1 cellular context compared by ENCODE assay signal in genomic region chr19:51407631-51408131, GRCh38.
TF ChIP-seq lines count a peak whose summit lies in the region.

No MANE protein-coding gene starts in this region.

TF ChIP-seq in K562, 482 proteins besides CTCF, POLR2A, EP300 and RAD21 (continued from another document and continues in another):
- TF ChIP-seq REST (CRISPR knock-in tag; IDR thresholded peaks at IDR 0.05; ENCODE audit: low read depth) (no peak), RBM14 (IDR thresholded peaks at IDR 0.05; ENCODE audit: borderline replicate concordance, insufficient read depth, low read depth, low read length) (no peak), ZNF449 (CRISPR knock-in tag; IDR thresholded peaks at IDR 0.05) (no peak), MEF2D (tag; conservative IDR thresholded peaks at IDR 0.05; ENCODE audit: low read depth) (no peak), JUNB (CRISPR knock-in tag; conservative IDR thresholded peaks at IDR 0.05) (no peak), E2F5 (CRISPR knock-in tag; IDR thresholded peaks at IDR 0.05) (no peak), ZFP1 (CRISPR knock-in tag; IDR thresholded peaks at IDR 0.05) (no peak), ZNF384 (IDR thresholded peaks at IDR 0.05; ENCODE audit: low read depth, low read length) (peak; percentile 43; the same call in 1 of the 2 replicates), ZNF785 (CRISPR knock-in tag; IDR thresholded peaks at IDR 0.05) (no peak), ILK (tag; IDR thresholded peaks at IDR 0.05; ENCODE audit: borderline replicate concordance, low read depth) (no peak), SMC3 (conservative IDR thresholded peaks at IDR 0.05; ENCODE audit: insufficient read depth, low read depth, low read length) (peak; percentile 89), MCM7 (IDR thresholded peaks at IDR 0.05) (no peak), HINFP (tag; conservative IDR thresholded peaks at IDR 0.05; ENCODE audit: low read depth) (no peak), ZFP91 (CRISPR knock-in tag; IDR thresholded peaks at IDR 0.05) (no peak), GABPA (tag; conservative IDR thresholded peaks at IDR 0.05; ENCODE audit: low read depth) (no peak), TFAM (CRISPR knock-in tag; conservative IDR thresholded peaks at IDR 0.05) (no peak), CC2D1A (IDR thresholded peaks at IDR 0.05) (peak; percentile 39; the same call in 1 of the 2 replicates), CEBPG (CRISPR knock-in tag; IDR thresholded peaks at IDR 0.05) (no peak), CEBPG (tag; conservative IDR thresholded peaks at IDR 0.05 in 1 of 2, IDR thresholded peaks at IDR 0.05 in 1 of 2) (no peak), NEUROD1 (IDR thresholded peaks at IDR 0.05; ENCODE audit: borderline replicate concordance, low read depth, low read length, partially characterized antibody) (peak; percentile 12), BCOR (IDR thresholded peaks at IDR 0.05) (no peak), TCF15 (CRISPR knock-in tag; IDR thresholded peaks at IDR 0.05) (no peak), GTF2A2 (tag; IDR thresholded peaks at IDR 0.05) (no peak), SNRNP70 (optimal IDR thresholded peaks at IDR 0.05; ENCODE audit: low read depth, low read length) (no peak), THRA (IDR thresholded peaks at IDR 0.05) (no peak), ZNF174 (CRISPR knock-in tag; IDR thresholded peaks at IDR 0.05) (no peak), LEF1 (IDR thresholded peaks at IDR 0.05) (no peak), ZNF668 (CRISPR knock-in tag; IDR thresholded peaks at IDR 0.05) (no peak), ZNF24 (IDR thresholded peaks at IDR 0.05) (peak; percentile 28; the same call in 1 of the 2 replicates), ZNF143 (CRISPR knock-in tag; IDR thresholded peaks at IDR 0.05) (no peak), SMARCA4 (IDR thresholded peaks at IDR 0.05) (no peak), ZNF444 (CRISPR knock-in tag; IDR thresholded peaks at IDR 0.05) (no peak), ZBTB11 (CRISPR knock-in tag; IDR thresholded peaks at IDR 0.05) (no peak), RBM25 (IDR thresholded peaks at IDR 0.05; ENCODE audit: low read depth, low read length, severe bottlenecking) (peak; percentile 28), MED1 (CRISPR knock-in tag; IDR thresholded peaks at IDR 0.05; ENCODE audit: borderline replicate concordance) (no peak), KHSRP (IDR thresholded peaks at IDR 0.05) (no peak), BCL6 (CRISPR knock-in tag; IDR thresholded peaks at IDR 0.05) (no peak), SETDB1 (IDR thresholded peaks at IDR 0.05; ENCODE audit: low read length) (no peak), EGR1 (conservative IDR thresholded peaks at IDR 0.05) (no peak), HNRNPLL (IDR thresholded peaks at IDR 0.05; ENCODE audit: low read depth, low read length, poor library complexity, severe bottlenecking) (no peak), CXXC5 (CRISPR knock-in tag; IDR thresholded peaks at IDR 0.05) (no peak), PBX2 (CRISPR knock-in tag; IDR thresholded peaks at IDR 0.05; ENCODE audit: low read depth) (no peak), PBX2 (tag; conservative IDR thresholded peaks at IDR 0.05; ENCODE audit: low read depth) (no peak), MCM2 (IDR thresholded peaks at IDR 0.05; ENCODE audit: low read depth) (no peak), ZNF408 (CRISPR knock-in tag; IDR thresholded peaks at IDR 0.05; ENCODE audit: low read depth) (no peak), ILF3 (IDR thresholded peaks at IDR 0.05; ENCODE audit: borderline replicate concordance) (no peak), ZEB2 (IDR thresholded peaks at IDR 0.05) (no peak), SMARCB1 (IDR thresholded peaks at IDR 0.05; ENCODE audit: insufficient read length, low read depth) (no peak), ATF2 (CRISPR knock-in tag; IDR thresholded peaks at IDR 0.05) (no peak), CCAR2 (IDR thresholded peaks at IDR 0.05; ENCODE audit: low read depth, low read length) (no peak), FOXA1 (IDR thresholded peaks at IDR 0.05; ENCODE audit: borderline replicate concordance) (no peak), ZNF511 (CRISPR knock-in tag; IDR thresholded peaks at IDR 0.05) (no peak)
